Comparison of ENCODE assay signal across 8 cellular contexts in genomic region chrX:48475295-48475694, GRCh38. TPM values are rescaled to one million over a fixed set of nuclear protein-coding genes. Genes with fewer than 3 reads are reported as not detected.
A peak's percentile ranks its signal among the peaks of the same experiment; 100 is the strongest.
DNase-seq lines count a peak whose midpoint lies in the region; ATAC-seq and TF ChIP-seq lines count a peak whose summit lies in the region.

No MANE protein-coding gene starts in this region.

- H3K4me1 ChIP-seq in iPS-18a (ENCODE audit: control insufficient read depth, low read depth, low read length), result peaks cover 8% of the 10 kb centered on the region
- H3K4me1 ChIP-seq in subcutaneous abdominal adipose tissue (ENCODE audit: control insufficient read depth in 5 of 5, insufficient read depth in 5 of 5, low read length in 5 of 5), result peaks cover 0 to 12% (median 10%) of the 10 kb centered on the region in 5 donors

- no peaks in the 10 kb centered on the region for H3K9me3 Mint-ChIP-seq in activated CD8-positive, alpha-beta memory T cell treated with anti-CD3 and anti-CD28 coated beads, Interleukin-2, amount 10 ng/mL, durations not matched to agents 7 days and 5 days (ENCODE audit: low read depth)

- ATAC-seq in activated CD8-positive, alpha-beta memory T cell treated with anti-CD3 and anti-CD28 coated beads, Interleukin-2, amount 10 ng/mL, durations not matched to agents 7 days and 5 days, result no peak

- peak overlapping the region; percentile 88 for H3K4me3 Mint-ChIP-seq in activated CD8-positive, alpha-beta memory T cell treated with anti-CD3 and anti-CD28 coated beads, Interleukin-2, amount 10 ng/mL, durations not matched to agents 7 days and 5 days

- H3K4me3 ChIP-seq in WI38 (ENCODE audit: low read depth, low read length) (peak overlapping the region; percentile 76), iPS-18a (ENCODE audit: low read length) (peak overlapping the region; percentile 87), subcutaneous abdominal adipose tissue (ENCODE audit: low read depth in 1 of 5, low read length in 5 of 5) (peak overlapping the region; percentile 68 to 80 (median 75))

- peaks cover 12% of the 10 kb centered on the region for H3K36me3 Mint-ChIP-seq in activated CD8-positive, alpha-beta memory T cell treated with anti-CD3 and anti-CD28 coated beads, Interleukin-2, amount 10 ng/mL, durations not matched to agents 7 days and 5 days

- H3K27ac Mint-ChIP-seq in activated CD8-positive, alpha-beta memory T cell treated with anti-CD3 and anti-CD28 coated beads, Interleukin-2, amount 10 ng/mL, durations not matched to agents 7 days and 5 days, result peak overlapping the region; percentile 95

- H3K36me3 ChIP-seq in iPS-18a (ENCODE audit: control insufficient read depth, low read depth, low read length) (no peaks in the 10 kb centered on the region), subcutaneous abdominal adipose tissue (ENCODE audit: control insufficient read depth in 5 of 5, insufficient read depth in 5 of 5, low read length in 5 of 5) (peaks cover 0 to 11% (median 0%) of the 10 kb centered on the region in 5 donors)

- CTCF ChIA-PET in activated CD8-positive, alpha-beta memory T cell treated with anti-CD3 and anti-CD28 coated beads, Interleukin-2, amount 10 ng/mL, durations not matched to agents 7 days and 5 days (lab: Charles Lee), result interaction anchor here (1.6 to 3.9 kb wide), 2 partner anchors 64 to 99 kb away, joined by 4 to 16 read pairs; partner anchors contain the start of genes RBM3 and TBC1D25

- H3K27ac ChIP-seq in iPS-18a (ENCODE audit: low read length), result no peak overlapping the region
- H3K27ac ChIP-seq in subcutaneous abdominal adipose tissue (ENCODE audit: low read depth, low read length), result peak overlapping the region; percentile 50

- H3K9ac ChIP-seq in iPS-18a (ENCODE audit: low read length) (peak overlapping the region; percentile 58), subcutaneous abdominal adipose tissue (ENCODE audit: low read length in 5 of 5) (peak overlapping the region in 4 of 5 donors; percentile 59 to 82 (median 70))

- DNase-seq in activated CD8-positive, alpha-beta memory T cell treated with anti-CD3 and anti-CD28 coated beads, Interleukin-2, amount 10 ng/mL, durations not matched to agents 7 days and 5 days, result no peak
- no peak for DNase-seq in activated CD8-positive, alpha-beta memory T cell treated with anti-CD3 and anti-CD28 coated beads for 24 hours
- no peak for DNase-seq in activated gamma-delta T cell treated with Interleukin-2 at 50 U/mL for 16 hours
- no peak for DNase-seq in SIG-M5 (lab: John Stamatoyannopoulos, UW)
- no peak for DNase-seq in H4 (ENCODE audit: low spot score)

- H3K27me3 ChIP-seq in iPS-18a (ENCODE audit: control insufficient read depth, insufficient read depth, low read length) (no peaks in the 10 kb centered on the region), subcutaneous abdominal adipose tissue (ENCODE audit: control insufficient read depth in 5 of 5, insufficient read depth in 4 of 5, low read length in 5 of 5) (peaks cover 0 to 5% (median 0%) of the 10 kb centered on the region in 5 donors)

- H3K4me1 Mint-ChIP-seq in activated CD8-positive, alpha-beta memory T cell treated with anti-CD3 and anti-CD28 coated beads, Interleukin-2, amount 10 ng/mL, durations not matched to agents 7 days and 5 days, result peaks cover 37% of the 10 kb centered on the region

- no peaks in the 10 kb centered on the region for H3K27me3 Mint-ChIP-seq in activated CD8-positive, alpha-beta memory T cell treated with anti-CD3 and anti-CD28 coated beads, Interleukin-2, amount 10 ng/mL, durations not matched to agents 7 days and 5 days

- peaks cover 11% of the 10 kb centered on the region for H3K9me3 ChIP-seq in iPS-18a (ENCODE audit: control insufficient read depth, low read depth, low read length)
- peaks cover 0 to 4% (median 0%) of the 10 kb centered on the region in 5 donors for H3K9me3 ChIP-seq in subcutaneous abdominal adipose tissue (ENCODE audit: control insufficient read depth in 5 of 5, low read length in 5 of 5)

- TF ChIP-seq CTCF in WI38 (IDR thresholded peaks at IDR 0.05; ENCODE audit: low read depth, low read length), result no peak

RNA-seq across cellular contexts. Expression of gene FTSJ1, which starts 0.7 kb away (rescaled TPM):
- 10 to 100 TPM; 72.7 to 75.4 TPM for total RNA-seq in activated CD8-positive, alpha-beta memory T cell treated with anti-CD3 and anti-CD28 coated beads, Interleukin-2, amount 10 ng/mL, durations not matched to agents 7 days and 5 days
- total RNA-seq in H4 (2014; rRNA removed; shearing (Covaris generic)), result 70.7 and 85.9 TPM in 2 replicates

RNA-seq across cellular contexts. Expression of gene SLC38A5, which starts 5.2 kb away (rescaled TPM):
- 100 to 1,000 TPM in 1 of 2 experiments, 10 to 100 TPM in 1; 93.9 to 123 TPM for total RNA-seq in activated CD8-positive, alpha-beta memory T cell treated with anti-CD3 and anti-CD28 coated beads, Interleukin-2, amount 10 ng/mL, durations not matched to agents 7 days and 5 days
- total RNA-seq in H4 (2014; rRNA removed; shearing (Covaris generic)), result 0.04 TPM in 1 of 2 replicates, not detected in the other

RNA-seq across cellular contexts. Expression of gene PORCN, which starts 33.5 kb away (rescaled TPM):
- 10 to 100 TPM; 22.4 to 25.7 TPM for total RNA-seq in activated CD8-positive, alpha-beta memory T cell treated with anti-CD3 and anti-CD28 coated beads, Interleukin-2, amount 10 ng/mL, durations not matched to agents 7 days and 5 days
- total RNA-seq in H4 (2014; rRNA removed; shearing (Covaris generic)), result 17.0 and 18.3 TPM in 2 replicates

RNA-seq across cellular contexts. Expression of gene EBP, which starts 46.3 kb away (rescaled TPM):
- 100 to 1,000 TPM; 359 to 395 TPM for total RNA-seq in activated CD8-positive, alpha-beta memory T cell treated with anti-CD3 and anti-CD28 coated beads, Interleukin-2, amount 10 ng/mL, durations not matched to agents 7 days and 5 days
- total RNA-seq in H4 (2014; rRNA removed; shearing (Covaris generic)), result 129 and 133 TPM in 2 replicates

Comparison
In these comparisons a context has a peak if more than half of its experiments do, and no peak if none do; other contexts are left out.
1. RNA of gene SLC38A5, which starts 5.2 kb away (total RNA-seq): 93.9 to 123 TPM in activated CD8-positive, alpha-beta memory T cell treated with anti-CD3 and anti-CD28 coated beads, Interleukin-2, amount 10 ng/mL, durations not matched to agents 7 days and 5 days; 0.04 TPM in H4; every median in the first group is over 10 times any median in the second.
2. Peak in every context shown above with its lines, with median percentiles within 50 percentile points of each other: H3K4me3 ChIP-seq.